ENCODE assay signal across 8 cellular contexts in genomic region chr5:97162045-97162444, GRCh38. TPM values are rescaled to one million over a fixed set of nuclear protein-coding genes. Genes with fewer than 3 reads are reported as not detected.
DNase-seq lines count a peak whose midpoint lies in the region; ATAC-seq and TF ChIP-seq lines count a peak whose summit lies in the region.

No MANE protein-coding gene starts in this region.

- H3K36me3 Mint-ChIP-seq in MCF 10A (ENCODE audit: insufficient read depth, unreplicated experiment) = peaks cover 61% of the 10 kb centered on the region

- H3K4me3 ChIP-seq in SJSA1 = no peak overlapping the region

- H3K27me3 ChIP-seq in SJSA1 (replicated peaks) = no peaks in the 10 kb centered on the region

- H3K9me3 Mint-ChIP-seq in MCF 10A (ENCODE audit: unreplicated experiment) = peaks cover 13% of the 10 kb centered on the region

- BruUV-seq in MCF 10A (replicated peaks; lab: Mats Ljungman, UMichigan) = no TSS peak

- no peak overlapping the region for H3K27ac ChIP-seq in SJSA1

- H3K4me1 Mint-ChIP-seq in MCF 10A (ENCODE audit: insufficient read depth, unreplicated experiment) = peaks cover 5% of the 10 kb centered on the region

- ATAC-seq in GM18511 (IDR thresholded peaks at IDR 0.05; ENCODE audit: unreplicated experiment) = peak; percentile 48

- peaks cover 4% of the 10 kb centered on the region; the same call in 1 of the 2 replicates for H3K9me3 ChIP-seq in SJSA1 (replicated peaks)

- H3K36me3 ChIP-seq in SJSA1 = peaks cover 52% of the 10 kb centered on the region

- POLR2A ChIA-PET in MCF 10A (lab: Yijun Ruan, JAX) = interaction anchor here (1.3 kb wide), 1 partner anchor 293 kb away, joined by 4 read pairs; no protein-coding TSS in a partner anchor

- H3K27me3 Mint-ChIP-seq in MCF 10A (ENCODE audit: insufficient read depth, unreplicated experiment) = peaks cover 11% of the 10 kb centered on the region

- TF ChIP-seq CTCF in MCF 10A (IDR thresholded peaks at IDR 0.05; ENCODE audit: unreplicated experiment) = peak; percentile 81

- no peak overlapping the region for H3K27ac Mint-ChIP-seq in MCF 10A (ENCODE audit: low read depth, unreplicated experiment)

- DNase-seq in Ammon's horn (ENCODE audit: low spot score) (peak; percentile 92), NAMALWA (ENCODE audit: low spot score) (peak; percentile 77), SJSA1 (ENCODE audit: low read depth in 1 of 2, low spot score in 2 of 2) (peak; percentile 63 to 65), MCF 10A (ENCODE audit: unreplicated experiment) (peak; percentile 80), iPS-NIHi7 (ENCODE audit: extremely low spot score) (peak; percentile 47), NK-92 (lab: John Stamatoyannopoulos, UW; ENCODE audit: unreplicated experiment) (no peak)
- peak; percentile 55 for DNase-seq in stimulated activated CD4-positive, alpha-beta T cell treated with anti-CD3 and anti-CD28 coated beads, Interleukin-15, amount 100 ng/mL, for 24 hours

- H3K4me1 ChIP-seq in SJSA1 (replicated peaks) = no peaks in the 10 kb centered on the region

- CTCF ChIA-PET in MCF 10A (lab: Yijun Ruan, JAX) = interaction anchor here (0.6 to 5.9 kb wide), 51 partner anchors 8 to 1611 kb away, joined by 3 to 79 read pairs (median 4); partner anchors contain the start of genes ERAP2, LIX1 and RGMB

- H3K4me3 Mint-ChIP-seq in MCF 10A (ENCODE audit: unreplicated experiment) = no peak overlapping the region

- intact Hi-C loops in MCF 10A (cut with micrococcal nuclease) = loop anchor here (1.0 to 10.0 kb wide), 6 partner anchors 165 to 817 kb away; partner anchors contain the start of gene LNPEP

RNA-seq across cellular contexts. Expression of gene LIX1, which starts 19.6 kb away (rescaled TPM):
- total RNA-seq in SJSA1 (2014; rRNA removed; shearing (Covaris generic)) = not detected in 2 replicates
- not detected in 2 replicates for total RNA-seq in MCF 10A (2022)

RNA-seq across cellular contexts. Expression of gene RIOK2, which starts 21.0 kb away (rescaled TPM):
- total RNA-seq in SJSA1 (2014; rRNA removed; shearing (Covaris generic)) = 34.1 and 36.8 TPM in 2 replicates
- 45.7 and 50.9 TPM in 2 replicates for total RNA-seq in MCF 10A (2022)
